Comparison of ENCODE assay signal across 18 cellular contexts in genomic region chr6:16058188-16058780, GRCh38.
DNase-seq lines count a peak whose midpoint lies in the region; ATAC-seq and TF ChIP-seq lines count a peak whose summit lies in the region.
"Had no signal": no experiment of that assay in that cellular context is flagged by ENCODE, and none has a peak within 500 bp of the region (broad histone marks: within the 10 kb centered on the region; RNA-seq: fewer than 3 reads in every experiment).

No MANE protein-coding gene starts in this region.

- H3K4me3 ChIP-seq in smooth muscle cell: no peak overlapping the region
- H3K4me3 ChIP-seq: A549, ovary had no signal

- H4K20me1 ChIP-seq in smooth muscle cell (ENCODE audit: low read depth): no peaks in the 10 kb centered on the region

- H3K9ac ChIP-seq in smooth muscle cell (ENCODE audit: low read depth): no peak overlapping the region

- 49% methylated on average over 4 of the region's 4 CpGs for WGBS in smooth muscle cell (ENCODE audit: low lambda C conversion rate)

- H3K4me1 Mint-ChIP-seq in T-cell: peaks cover 0 to 3% (median 3%) of the 10 kb centered on the region in 3 donors
- H3K4me1 Mint-ChIP-seq: naive B cell had no signal

- POLR2A ChIA-PET in T-cell (lab: Charles Lee): interaction anchor here in 1 of 2 donors (0.7 kb wide), 1 partner anchor 68 kb away, joined by 4 read pairs; no protein-coding TSS in a partner anchor

- H3K79me2 ChIP-seq in smooth muscle cell (ENCODE audit: low read depth): no peaks in the 10 kb centered on the region

- no peaks in the 10 kb centered on the region for H3K9me3 Mint-ChIP-seq in T-cell
- H3K9me3 Mint-ChIP-seq: dendritic cell treated with granulocyte-macrophage colony-stimulating factor and Interleukin-4, amounts not matched to agents 40 ng/mL and 50 ng/mL, for 4 days; naive B cell had no signal

- H3K27me3 Mint-ChIP-seq in T-cell: peaks cover 0 to 4% of the 10 kb centered on the region in 2 donors
- H3K27me3 Mint-ChIP-seq: dendritic cell treated with granulocyte-macrophage colony-stimulating factor and Interleukin-4, amounts not matched to agents 40 ng/mL and 50 ng/mL, for 4 days had no signal

- no peaks in the 10 kb centered on the region for H3K9me3 ChIP-seq in smooth muscle cell (replicated peaks; ENCODE audit: low read depth)
- H3K9me3 ChIP-seq: A549, ovary had no signal

- H3K36me3 Mint-ChIP-seq in T-cell: no peaks in the 10 kb centered on the region
- H3K36me3 Mint-ChIP-seq: naive B cell had no signal

- H3K4me3 Mint-ChIP-seq in T-cell: no peak overlapping the region
- H3K4me3 Mint-ChIP-seq: dendritic cell treated with granulocyte-macrophage colony-stimulating factor and Interleukin-4, amounts not matched to agents 40 ng/mL and 50 ng/mL, for 4 days; naive B cell had no signal

- peaks cover 2% of the 10 kb centered on the region for H3K4me1 ChIP-seq in smooth muscle cell (ENCODE audit: low read depth)
- H3K4me1 ChIP-seq: A549 had no signal

- CTCF ChIA-PET in T-cell (lab: Charles Lee): no interaction called here

- H3K27me3 ChIP-seq in smooth muscle cell (ENCODE audit: low read depth): no peaks in the 10 kb centered on the region
- H3K27me3 ChIP-seq: ovary had no signal

- peak overlapping the region; percentile 20 for H3K27ac ChIP-seq in smooth muscle cell (ENCODE audit: low read depth)
- H3K27ac ChIP-seq: A549, ovary had no signal

- no peak overlapping the region for H3K27ac Mint-ChIP-seq in T-cell
- H3K27ac Mint-ChIP-seq: dendritic cell treated with granulocyte-macrophage colony-stimulating factor and Interleukin-4, amounts not matched to agents 40 ng/mL and 50 ng/mL, for 4 days had no signal

- DNase-seq in NCI-H146 (lab: John Stamatoyannopoulos, UW): peak; percentile 46
- no peak for DNase-seq in NCI-H146 treated with DMSO at 0.1 percent for 48 hours (lab: John Stamatoyannopoulos, UW; ENCODE audit: unreplicated experiment)
- peak; percentile 20 for DNase-seq in NCI-H2029 treated with DMSO at 0.1 percent for 48 hours (lab: John Stamatoyannopoulos, UW)
- peak; percentile 3 for DNase-seq in cerebellar cortex (ENCODE audit: low spot score)
- DNase-seq in smooth muscle cell (lab: John Stamatoyannopoulos, UW; ENCODE audit: unreplicated experiment): no peak
- DNase-seq in GM19238 (ENCODE audit: insufficient read length, low spot score): no peak
- DNase-seq in NCI-H2081 treated with DMSO at 0.1 percent for 48 hours (lab: John Stamatoyannopoulos, UW): no peak
- no peak for DNase-seq in T-cell
- DNase-seq: C1 segment of cervical spinal cord; naive B cell; NCI-H2081; ovary; stimulated activated CD4-positive, alpha-beta T cell treated with anti-CD3 and anti-CD28 coated beads, Interleukin-1b, Interleukin-23, amount 100 ng/mL, for 48 hours; stimulated activated naive CD8-positive, alpha-beta T cell treated with anti-CD3 and anti-CD28 coated beads, Interleukin-15, Interleukin-2, amounts not matched to agents 100 U/mL and 50 U/mL, for 24 hours; T1000 had no signal

- no peak for ATAC-seq in T-cell (replicated peaks in 1 of 4)
- ATAC-seq: A549; activated CD4-positive, CD25-positive, alpha-beta regulatory T cell treated with anti-CD3 and anti-CD28 coated beads, Interleukin-2, amount 50 U/mL, for 24 hours; stimulated activated naive CD8-positive, alpha-beta T cell treated with anti-CD3 and anti-CD28 coated beads, Interleukin-15, Interleukin-2, amounts not matched to agents 100 U/mL and 50 U/mL, for 24 hours had no signal

- H3K36me3 ChIP-seq in smooth muscle cell (ENCODE audit: low read depth): no peaks in the 10 kb centered on the region
- H3K36me3 ChIP-seq: ovary had no signal

- no peaks in the 10 kb centered on the region for H3F3A ChIP-seq in smooth muscle cell (ENCODE audit: low read depth)

- peak overlapping the region; percentile 30 for H3K4me2 ChIP-seq in smooth muscle cell
- H3K4me2 ChIP-seq: A549 had no signal

- H2AFZ ChIP-seq in smooth muscle cell (ENCODE audit: low read depth): peak overlapping the region; percentile 52

- no peak for TF ChIP-seq CTCF in smooth muscle cell (IDR thresholded peaks at IDR 0.05; ENCODE audit: borderline replicate concordance, insufficient read depth, poor library complexity, severe bottlenecking)

Comparison
In these comparisons a context has a peak if more than half of its experiments do, and no peak if none do; other contexts are left out.
1. DNase-seq: peak in NCI-H146 (single experiment), NCI-H2029 treated with DMSO at 0.1 percent for 48 hours (single experiment) and cerebellar cortex (single experiment); none in NCI-H146 treated with DMSO at 0.1 percent for 48 hours (single experiment), smooth muscle cell (single experiment), GM19238 (single experiment), NCI-H2081 treated with DMSO at 0.1 percent for 48 hours (single experiment) and T-cell (0 of 34).